Comparison of ENCODE assay signal across 15 cellular contexts in the genomic region with DNA sequence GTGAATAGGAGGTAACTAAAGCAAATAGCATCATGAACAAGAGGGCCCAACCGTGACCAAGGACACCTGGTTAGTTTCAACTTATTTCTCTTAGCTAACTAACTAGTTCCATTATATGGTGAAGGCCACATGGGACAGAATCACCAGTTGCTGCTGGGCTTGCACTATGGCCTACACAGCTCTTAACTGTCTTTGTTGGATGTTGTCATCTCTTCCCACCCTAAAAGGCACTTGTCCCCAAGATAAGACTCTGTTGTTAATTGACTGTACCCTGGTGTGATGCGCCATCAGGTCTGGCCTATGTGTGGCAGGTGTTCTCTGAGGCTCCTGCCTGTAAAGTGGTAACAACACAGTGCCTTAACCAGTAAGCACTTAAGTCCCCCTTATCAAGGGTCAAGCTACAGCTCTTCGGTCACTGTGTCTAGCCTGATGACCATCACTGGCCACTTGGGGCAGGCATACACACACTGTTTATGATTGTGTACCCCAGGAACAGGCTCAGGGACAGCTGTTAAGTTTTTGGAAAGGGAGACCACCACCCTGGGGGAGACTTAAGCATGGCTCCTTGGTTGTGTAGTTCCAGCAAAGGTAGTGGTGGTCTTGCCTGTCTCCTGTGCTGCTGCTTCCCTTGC. TPM values are rescaled to one million over a fixed set of nuclear protein-coding genes. Genes with fewer than 3 reads are reported as not detected.
A peak's percentile ranks its signal among the peaks of the same experiment; 100 is the strongest.
DNase-seq lines count a peak whose midpoint lies in the region; ATAC-seq, FAIRE-seq and TF ChIP-seq lines count a peak whose summit lies in the region.
"Had no signal": no experiment of that assay in that cellular context is flagged by ENCODE, and none has a peak within 500 bp of the region (broad histone marks: within the 10 kb centered on the region; RNA-seq: fewer than 3 reads in every experiment).

No MANE protein-coding gene starts in this region.

- no peak overlapping the region for H3K27ac ChIP-seq in HepG2 (ENCODE audit: extremely low read length, insufficient read depth, low read length)
- H3K27ac ChIP-seq in right lobe of liver, result no peak overlapping the region
- H3K27ac ChIP-seq in K562 (ENCODE audit: extremely low read depth, low read depth, low read length), result no peak overlapping the region
- H3K27ac ChIP-seq: HL-60 had no signal

- H3K27me3 ChIP-seq in HepG2 (ENCODE audit: control insufficient read depth in 1 of 2, insufficient read depth in 2 of 2, low read length in 2 of 2), result no peaks in the 10 kb centered on the region
- no peaks in the 10 kb centered on the region for H3K27me3 ChIP-seq in right lobe of liver
- H3K27me3 ChIP-seq in K562 (ENCODE audit: control insufficient read depth in 2 of 2, insufficient read depth in 2 of 2, low read length in 2 of 2), result no peaks in the 10 kb centered on the region

- intact Hi-C loops in HepG2 (cut with micrococcal nuclease; ENCODE audit: unreplicated experiment) (no loop called here), right lobe of liver (cut with DNase I) (no loop called here), K562 (cut with micrococcal nuclease) (no loop called here)

- in situ Hi-C loops in HepG2 (cut with HindIII; ENCODE audit: extremely low pct_ligation_motif_present, low pct_unique_long_range_greater_than_20kb), result no loop called here
- in situ Hi-C loops in K562 (cut with MboI), result no loop called here

- H3K4me2 ChIP-seq in HepG2 (ENCODE audit: low read depth, low read length) (no peak overlapping the region), K562 (ENCODE audit: insufficient read depth, low read length) (no peak overlapping the region)
- H3K4me2 ChIP-seq: GM23338 had no signal

- H3K9me1 ChIP-seq in K562 (ENCODE audit: control insufficient read depth, insufficient read depth, low read length), result peaks cover 3% of the 10 kb centered on the region

- TF ChIP-seq POLR2A in HepG2 (IDR thresholded peaks at IDR 0.05; ENCODE audit: insufficient read depth in 1 of 2, low read depth in 2 of 2, low read length in 2 of 2), result no peak
- TF ChIP-seq POLR2A in right lobe of liver (IDR thresholded peaks at IDR 0.05), result no peak
- TF ChIP-seq POLR2A in K562 (conservative IDR thresholded peaks at IDR 0.05), result no peak

- H2AFZ ChIP-seq in HepG2 (ENCODE audit: low read length), result no peak overlapping the region
- H2AFZ ChIP-seq in K562 (ENCODE audit: low read depth, low read length), result no peak overlapping the region
- H2AFZ ChIP-seq: GM23338 had no signal

- H3K79me2 ChIP-seq in HepG2 (ENCODE audit: insufficient read depth, low read length), result peaks cover 94% of the 10 kb centered on the region
- peaks cover 83% of the 10 kb centered on the region for H3K79me2 ChIP-seq in K562 (ENCODE audit: control insufficient read depth, insufficient read depth, low read length)

- TF ChIP-seq RAD21 in HepG2 (CRISPR knock-in tag; IDR thresholded peaks at IDR 0.05) (no peak), K562 (CRISPR knock-in tag; conservative IDR thresholded peaks at IDR 0.05 in 1 of 2, IDR thresholded peaks at IDR 0.05 in 1 of 2) (no peak)

- WGBS in HepG2 (ENCODE audit: low lambda C conversion rate), result 100% methylated on average over 3 of the region's 3 CpGs
- 100% methylated on average over 1 of the region's 3 CpGs for WGBS in right lobe of liver (ENCODE audit: insufficient coverage, low coverage, low lambda C conversion rate, missing lambda C conversion rate)
- 66% methylated on average over 3 of the region's 3 CpGs for WGBS in K562 (ENCODE audit: insufficient coverage, low coverage, missing lambda C conversion rate)

- H3K4me3 ChIP-seq in HepG2 (replicated peaks in 1 of 3; ENCODE audit: insufficient read depth in 1 of 3, low read depth in 2 of 3, low read length in 3 of 3) (no peak overlapping the region), right lobe of liver (no peak overlapping the region), K562 (no peak overlapping the region)
- H3K4me3 ChIP-seq: GM23338 had no signal

- H3K36me3 ChIP-seq in HepG2 (replicated peaks in 1 of 2; ENCODE audit: control insufficient read depth in 1 of 2, insufficient read depth in 2 of 2, low read length in 2 of 2) (peaks cover 0 to 6% of the 10 kb centered on the region in 2 experiments; a peak in 2 of 5 replicates), right lobe of liver (no peaks in the 10 kb centered on the region), K562 (ENCODE audit: control insufficient read depth, insufficient read depth, low read length) (no peaks in the 10 kb centered on the region; the same call in 2 of the 3 replicates)

- peaks cover 49% of the 10 kb centered on the region for H4K20me1 ChIP-seq in HepG2 (ENCODE audit: insufficient read depth, low read length)
- H4K20me1 ChIP-seq in K562 (replicated peaks; ENCODE audit: control insufficient read depth, insufficient read depth, low read length), result peaks cover 14% of the 10 kb centered on the region

- FAIRE-seq in HepG2 (lab: Jason Lieb, UNC) (no peak), HTR-8/SVneo (lab: Jason Lieb, UNC) (peak; percentile 77), K562 (lab: Jason Lieb, UNC) (peak; percentile 42)
- FAIRE-seq: H54 had no signal

- CTCF ChIA-PET in HepG2 (lab: Yijun Ruan, JAX; ENCODE audit: low intra/inter-chr PET ratio, low total read pairs) (no interaction called here), K562 (lab: Yijun Ruan, JAX; ENCODE audit: low intra/inter-chr PET ratio) (no interaction called here)

- POLR2A ChIA-PET in HepG2 (lab: Yijun Ruan, JAX), result no interaction called here
- POLR2A ChIA-PET in K562 (lab: Yijun Ruan, JAX), result interaction anchor here (0.6 to 1.7 kb wide), 2 partner anchors 10 to 24 kb away, joined by 3 read pairs; no protein-coding TSS in a partner anchor

- BruUV-seq in HepG2 (replicated peaks; lab: Mats Ljungman, UMichigan) (no TSS peak), K562 (replicated peaks; lab: Mats Ljungman, UMichigan) (no TSS peak)

- DNase-seq in HepG2 (ENCODE audit: low spot score) (no peak), right lobe of liver (no peak), HTR-8/SVneo (ENCODE audit: insufficient read length, low spot score) (no peak), K562 (ENCODE audit: extremely low read depth in 1 of 4, low spot score in 3 of 4) (peak in 2 of 4 experiments; percentile 38 to 41), activated gamma-delta T cell (lab: John Stamatoyannopoulos, UW) (no peak)
- DNase-seq: CD4-positive, alpha-beta memory T cell; DMS153; DMS79 treated with DMSO at 0.1 percent for 48 hours; GF-D8; KG1 had no signal

- no peak for TF ChIP-seq EP300 in HepG2 (IDR thresholded peaks at IDR 0.05; ENCODE audit: low read depth in 2 of 2, low read length in 2 of 2)
- no peak for TF ChIP-seq EP300 in HepG2 (CRISPR knock-in tag; IDR thresholded peaks at IDR 0.05; ENCODE audit: borderline replicate concordance)
- no peak for TF ChIP-seq EP300 in K562 (IDR thresholded peaks at IDR 0.05; ENCODE audit: low read length)

- H3K4me1 ChIP-seq in HepG2 (ENCODE audit: insufficient read depth, low read length) (peaks cover 14% of the 10 kb centered on the region), right lobe of liver (peaks cover 0 to 5% (median 0%) of the 10 kb centered on the region in 4 donors), K562 (replicated peaks in 1 of 2; ENCODE audit: control insufficient read depth in 2 of 2, insufficient read depth in 2 of 2, low read length in 2 of 2) (peaks cover 0 to 12% of the 10 kb centered on the region in 2 experiments; a peak in 2 of 5 replicates)

- H3K9me3 ChIP-seq in HepG2 (ENCODE audit: low read length) (no peaks in the 10 kb centered on the region), right lobe of liver (no peaks in the 10 kb centered on the region), K562 (replicated peaks; ENCODE audit: control insufficient read depth, insufficient read depth, low read depth, low read length) (no peaks in the 10 kb centered on the region)

- H3K9ac ChIP-seq in HepG2 (ENCODE audit: insufficient read depth, low read depth, low read length), result no peak overlapping the region
- H3K9ac ChIP-seq in K562 (ENCODE audit: insufficient read depth in 1 of 2, low read depth in 2 of 2, low read length in 2 of 2), result no peak overlapping the region

- ATAC-seq in HepG2 (peak; percentile 65), right lobe of liver (no peak), K562 (peak; percentile 92), HG03460 (IDR thresholded peaks at IDR 0.05; ENCODE audit: unreplicated experiment) (no peak), HG03432 (IDR thresholded peaks at IDR 0.05; ENCODE audit: unreplicated experiment) (no peak)
- ATAC-seq: GM23338 had no signal

- TF ChIP-seq CTCF in HepG2 (CRISPR knock-in tag; IDR thresholded peaks at IDR 0.05) (no peak), right lobe of liver (IDR thresholded peaks at IDR 0.05) (no peak), K562 (IDR thresholded peaks at IDR 0.05 in 2 of 3, conservative IDR thresholded peaks at IDR 0.05 in 1 of 3; ENCODE audit: insufficient read depth in 2 of 3, low read depth in 1 of 3, low read length in 3 of 3) (peak; percentile 24 to 57 (median 34); a peak in 5 of 6 replicates)

RNA-seq across cellular contexts. Expression of a gene that starts 51.2 kb away (rescaled TPM):
- total RNA-seq in HepG2 (2016; rRNA removed; fragmentation: Illumina TruSeq; extraction: Trizol) (33.9 and 52.0 TPM in 2 replicates), right lobe of liver (10 to 100 TPM in 5 of 6 experiments, 1 to 10 TPM in 1; 9.3 to 24.1 (median 16.6) TPM), K562 (2014; rRNA removed) (12.8 and 13.3 TPM in 2 replicates), K562 (2014; rRNA removed; fragmentation: Illumina TruSeq; extraction: Trizol) (24.2 and 31.3 TPM in 2 replicates), K562 (2015; rRNA removed; fragmentation: Illumina TruSeq; extraction: Trizol) (18.9 and 21.6 TPM in 2 replicates), K562 (2021) (19.8 and 22.5 TPM in 2 replicates)
- total RNA-seq in HepG2 (2016; cell fraction: cytosol; rRNA removed; fragmentation: Illumina TruSeq; extraction: Trizol; ENCODE audit: low read depth), result 383 and 424 TPM in 2 replicates
- 30.5 and 56.1 TPM in 2 replicates for total RNA-seq in HepG2 (2016; cell fraction: insoluble cytoplasmic fraction; rRNA removed; fragmentation: Illumina TruSeq; extraction: Trizol)
- 103 and 120 TPM in 2 replicates for total RNA-seq in HepG2 (2016; cell fraction: membrane; rRNA removed; fragmentation: Illumina TruSeq; extraction: Trizol)
- total RNA-seq in HepG2 (2016; cell fraction: nucleus; rRNA removed; fragmentation: Illumina TruSeq; extraction: Trizol), result 105 and 132 TPM in 2 replicates
- polyA plus RNA-seq in HepG2 (2011; rRNA removed) (14.0 and 14.4 TPM in 2 replicates), K562 (2011; rRNA removed) (15.0 and 16.4 TPM in 2 replicates), K562 (2014; fragmentation: Illumina TruSeq; extraction: Trizol) (10.8 and 11.4 TPM in 2 replicates), K562 (2014; fragmentation: Nextera tagmentation; extraction: Ambion mirVana) (10 to 100 TPM in 1 of 2 experiments, 1 to 10 TPM in 1; 3.9 to 10.9 TPM), K562 (2014; rRNA removed) (8.5 and 9.0 TPM in 2 replicates)
- 6.8 and 8.2 TPM in 2 replicates for polyA plus RNA-seq in HepG2 (2011; cell fraction: cytosol; rRNA removed)
- 66.8 and 70.6 TPM in 2 replicates for polyA plus RNA-seq in HepG2 (2011; cell fraction: nucleus; rRNA removed)
- polyA plus RNA-seq in HepG2 (2012), result 21.8 and 27.4 TPM in 2 replicates
- 0.45 and 0.47 TPM in 2 replicates for polyA plus RNA-seq in HepG2 (2016; cell fraction: cytosol; fragmentation: Illumina TruSeq; extraction: Trizol; ENCODE audit: low read depth)
- polyA plus RNA-seq in HepG2 (2016; cell fraction: insoluble cytoplasmic fraction; fragmentation: Illumina TruSeq; extraction: Trizol; ENCODE audit: low read depth), result 8.5 and 8.8 TPM in 2 replicates
- 0.95 and 1.2 TPM in 2 replicates for polyA plus RNA-seq in HepG2 (2016; cell fraction: membrane; fragmentation: Illumina TruSeq; extraction: Trizol; ENCODE audit: low read depth)
- 53.6 and 57.4 TPM in 2 replicates for polyA plus RNA-seq in HepG2 (2016; cell fraction: nucleus; fragmentation: Illumina TruSeq; extraction: Trizol; ENCODE audit: insufficient read depth, low read depth)
- polyA minus RNA-seq in HepG2 (2011; rRNA and poly(A)+ RNA removed; ENCODE audit: low replicate concordance), result 24.1 and 40.6 TPM in 2 replicates
- polyA minus RNA-seq in HepG2 (2011; cell fraction: cytosol; rRNA and poly(A)+ RNA removed), result 16.1 and 19.3 TPM in 2 replicates
- 257 and 299 TPM in 2 replicates for polyA minus RNA-seq in HepG2 (2011; cell fraction: nucleus; rRNA and poly(A)+ RNA removed)
- total RNA-seq in K562 (2011; cell fraction: chromatin; rRNA removed; ENCODE audit: low replicate concordance), result 59.5 and 192 TPM in 2 replicates
- total RNA-seq in K562 (2011; cell fraction: nucleolus; rRNA removed), result 37.7 and 41.8 TPM in 2 replicates
- 62.7 and 85.0 TPM in 2 replicates for total RNA-seq in K562 (2011; cell fraction: nucleoplasm; rRNA removed)
- 4.9 and 9.2 TPM in 2 replicates for polyA plus RNA-seq in K562 (2011; cell fraction: cytosol; rRNA removed)
- polyA plus RNA-seq in K562 (2011; cell fraction: nucleus; rRNA removed), result 81.7 and 82.2 TPM in 2 replicates
- polyA plus RNA-seq in K562 (2012), result 7.4 and 11.0 TPM in 2 replicates
- polyA minus RNA-seq in K562 (2011; rRNA and poly(A)+ RNA removed), result 61.9 and 104 TPM in 2 replicates
- polyA minus RNA-seq in K562 (2011; cell fraction: cytosol; rRNA and poly(A)+ RNA removed), result 13.1 and 16.2 TPM in 2 replicates
- 78.5 and 164 TPM in 2 replicates for polyA minus RNA-seq in K562 (2011; cell fraction: nucleus; rRNA and poly(A)+ RNA removed)

Comparison
In these comparisons a context has a peak if more than half of its experiments do, and no peak if none do; other contexts are left out.
1. ATAC-seq: peak in HepG2 (single experiment) and K562 (single experiment); none in right lobe of liver (0 of 4), HG03460 (single experiment) and HG03432 (single experiment).
2. CTCF ChIP-seq: peak in K562 (3 of 3); none in HepG2 (single experiment) and right lobe of liver (0 of 4).